Comparison of ENCODE assay signal across 1 cellular context in the genomic region with DNA sequence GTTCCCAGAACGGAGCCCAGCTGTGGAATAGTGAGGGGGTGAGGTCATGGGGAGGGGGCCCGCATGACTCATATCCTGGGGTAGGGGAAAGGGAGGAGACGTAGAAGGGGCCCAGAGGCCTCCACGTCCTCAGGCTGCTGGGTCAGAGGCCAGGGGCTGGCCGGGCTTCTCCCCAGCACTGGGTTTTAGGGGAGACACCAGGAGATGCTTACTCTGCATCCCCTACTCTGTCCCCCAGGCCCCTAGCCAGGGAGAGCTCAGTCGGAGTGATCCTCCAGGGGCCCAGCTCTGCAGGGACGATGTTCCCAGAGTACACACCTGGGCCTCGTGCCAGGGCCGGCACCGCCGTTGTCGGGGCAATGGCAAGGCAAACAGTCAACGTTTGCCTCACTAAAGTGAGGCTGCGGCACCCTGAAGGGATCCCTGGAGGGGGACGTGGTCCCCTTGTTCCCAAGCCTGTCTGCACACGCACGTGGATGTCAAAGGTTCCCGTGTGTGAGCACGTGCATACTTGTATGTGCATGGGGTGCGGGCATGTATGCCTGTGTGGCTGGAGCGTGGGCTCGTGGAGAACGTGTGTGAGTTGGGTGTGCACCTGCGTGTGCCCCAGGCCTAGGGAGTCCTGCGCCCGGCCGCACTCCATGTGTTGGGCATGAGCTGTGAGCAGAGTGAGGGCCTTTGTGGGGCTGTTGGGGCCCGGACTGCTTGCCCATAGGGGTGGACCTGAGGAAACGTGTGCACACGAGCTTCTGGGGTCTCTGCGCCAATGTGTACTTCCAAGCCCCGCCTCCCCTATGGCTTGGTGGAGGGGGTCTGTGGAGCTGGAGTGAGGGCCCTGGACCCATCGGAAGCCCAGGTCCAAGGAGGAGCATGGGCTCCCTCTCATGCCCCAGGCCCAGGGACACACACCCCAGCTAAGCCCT.
TF ChIP-seq lines count a peak whose summit lies in the region.

No MANE protein-coding gene starts in this region.

TF ChIP-seq in GM12878, 131 proteins besides CTCF, POLR2A, EP300 and RAD21:
- TF ChIP-seq SPI1 (IDR thresholded peaks at IDR 0.05; ENCODE audit: borderline replicate concordance, insufficient read depth, low read depth, low read length) (no peak), STAT3 (IDR thresholded peaks at IDR 0.05; ENCODE audit: low read depth, low read length) (no peak), SREBF2 (IDR thresholded peaks at IDR 0.05; ENCODE audit: low read length) (no peak), RBBP5 (conservative IDR thresholded peaks at IDR 0.05) (no peak), SUZ12 (IDR thresholded peaks at IDR 0.05; ENCODE audit: unreplicated experiment) (no peak), KDM1A (IDR thresholded peaks at IDR 0.05; ENCODE audit: borderline replicate concordance) (no peak), ETV6 (conservative IDR thresholded peaks at IDR 0.05 in 1 of 2, IDR thresholded peaks at IDR 0.05 in 1 of 2; ENCODE audit: borderline replicate concordance in 1 of 2, low read depth in 1 of 2) (no peak), ZBED1 (IDR thresholded peaks at IDR 0.05; ENCODE audit: borderline replicate concordance) (no peak), CBX3 (IDR thresholded peaks at IDR 0.05; ENCODE audit: borderline replicate concordance, low read depth) (no peak), POU2F2 (IDR thresholded peaks at IDR 0.05; ENCODE audit: borderline replicate concordance, low read depth, low read length) (no peak), RB1 (IDR thresholded peaks at IDR 0.05; ENCODE audit: borderline replicate concordance) (no peak), PAX8 (IDR thresholded peaks at IDR 0.05) (no peak), HCFC1 (IDR thresholded peaks at IDR 0.05; ENCODE audit: low read length) (no peak), ZZZ3 (IDR thresholded peaks at IDR 0.05; ENCODE audit: control insufficient read depth, insufficient read length, low read depth) (no peak), FOXK2 (IDR thresholded peaks at IDR 0.05) (no peak)
- TF ChIP-seq, protein P1, sequence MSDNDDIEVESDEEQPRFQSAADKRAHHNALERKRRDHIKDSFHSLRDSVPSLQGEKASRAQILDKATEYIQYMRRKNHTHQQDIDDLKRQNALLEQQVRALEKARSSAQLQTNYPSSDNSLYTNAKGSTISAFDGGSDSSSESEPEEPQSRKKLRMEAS (IDR thresholded peaks at IDR 0.05; ENCODE audit: low read depth, low read length): no peak
- TF ChIP-seq, protein P2, sequence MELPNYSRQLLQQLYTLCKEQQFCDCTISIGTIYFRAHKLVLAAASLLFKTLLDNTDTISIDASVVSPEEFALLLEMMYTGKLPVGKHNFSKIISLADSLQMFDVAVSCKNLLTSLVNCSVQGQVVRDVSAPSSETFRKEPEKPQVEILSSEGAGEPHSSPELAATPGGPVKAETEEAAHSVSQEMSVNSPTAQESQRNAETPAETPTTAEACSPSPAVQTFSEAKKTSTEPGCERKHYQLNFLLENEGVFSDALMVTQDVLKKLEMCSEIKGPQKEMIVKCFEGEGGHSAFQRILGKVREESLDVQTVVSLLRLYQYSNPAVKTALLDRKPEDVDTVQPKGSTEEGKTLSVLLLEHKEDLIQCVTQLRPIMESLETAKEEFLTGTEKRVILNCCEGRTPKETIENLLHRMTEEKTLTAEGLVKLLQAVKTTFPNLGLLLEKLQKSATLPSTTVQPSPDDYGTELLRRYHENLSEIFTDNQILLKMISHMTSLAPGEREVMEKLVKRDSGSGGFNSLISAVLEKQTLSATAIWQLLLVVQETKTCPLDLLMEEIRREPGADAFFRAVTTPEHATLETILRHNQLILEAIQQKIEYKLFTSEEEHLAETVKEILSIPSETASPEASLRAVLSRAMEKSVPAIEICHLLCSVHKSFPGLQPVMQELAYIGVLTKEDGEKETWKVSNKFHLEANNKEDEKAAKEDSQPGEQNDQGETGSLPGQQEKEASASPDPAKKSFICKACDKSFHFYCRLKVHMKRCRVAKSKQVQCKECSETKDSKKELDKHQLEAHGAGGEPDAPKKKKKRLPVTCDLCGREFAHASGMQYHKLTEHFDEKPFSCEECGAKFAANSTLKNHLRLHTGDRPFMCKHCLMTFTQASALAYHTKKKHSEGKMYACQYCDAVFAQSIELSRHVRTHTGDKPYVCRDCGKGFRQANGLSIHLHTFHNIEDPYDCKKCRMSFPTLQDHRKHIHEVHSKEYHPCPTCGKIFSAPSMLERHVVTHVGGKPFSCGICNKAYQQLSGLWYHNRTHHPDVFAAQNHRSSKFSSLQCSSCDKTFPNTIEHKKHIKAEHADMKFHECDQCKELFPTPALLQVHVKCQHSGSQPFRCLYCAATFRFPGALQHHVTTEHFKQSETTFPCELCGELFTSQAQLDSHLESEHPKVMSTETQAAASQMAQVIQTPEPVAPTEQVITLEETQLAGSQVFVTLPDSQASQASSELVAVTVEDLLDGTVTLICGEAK (IDR thresholded peaks at IDR 0.05; ENCODE audit: borderline replicate concordance): no peak
- TF ChIP-seq, protein P3, sequence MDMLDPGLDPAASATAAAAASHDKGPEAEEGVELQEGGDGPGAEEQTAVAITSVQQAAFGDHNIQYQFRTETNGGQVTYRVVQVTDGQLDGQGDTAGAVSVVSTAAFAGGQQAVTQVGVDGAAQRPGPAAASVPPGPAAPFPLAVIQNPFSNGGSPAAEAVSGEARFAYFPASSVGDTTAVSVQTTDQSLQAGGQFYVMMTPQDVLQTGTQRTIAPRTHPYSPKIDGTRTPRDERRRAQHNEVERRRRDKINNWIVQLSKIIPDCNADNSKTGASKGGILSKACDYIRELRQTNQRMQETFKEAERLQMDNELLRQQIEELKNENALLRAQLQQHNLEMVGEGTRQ (IDR thresholded peaks at IDR 0.05; ENCODE audit: borderline replicate concordance, low read depth, low read length): no peak
